Comparison of ENCODE assay signal across 10 cellular contexts in the genomic region with DNA sequence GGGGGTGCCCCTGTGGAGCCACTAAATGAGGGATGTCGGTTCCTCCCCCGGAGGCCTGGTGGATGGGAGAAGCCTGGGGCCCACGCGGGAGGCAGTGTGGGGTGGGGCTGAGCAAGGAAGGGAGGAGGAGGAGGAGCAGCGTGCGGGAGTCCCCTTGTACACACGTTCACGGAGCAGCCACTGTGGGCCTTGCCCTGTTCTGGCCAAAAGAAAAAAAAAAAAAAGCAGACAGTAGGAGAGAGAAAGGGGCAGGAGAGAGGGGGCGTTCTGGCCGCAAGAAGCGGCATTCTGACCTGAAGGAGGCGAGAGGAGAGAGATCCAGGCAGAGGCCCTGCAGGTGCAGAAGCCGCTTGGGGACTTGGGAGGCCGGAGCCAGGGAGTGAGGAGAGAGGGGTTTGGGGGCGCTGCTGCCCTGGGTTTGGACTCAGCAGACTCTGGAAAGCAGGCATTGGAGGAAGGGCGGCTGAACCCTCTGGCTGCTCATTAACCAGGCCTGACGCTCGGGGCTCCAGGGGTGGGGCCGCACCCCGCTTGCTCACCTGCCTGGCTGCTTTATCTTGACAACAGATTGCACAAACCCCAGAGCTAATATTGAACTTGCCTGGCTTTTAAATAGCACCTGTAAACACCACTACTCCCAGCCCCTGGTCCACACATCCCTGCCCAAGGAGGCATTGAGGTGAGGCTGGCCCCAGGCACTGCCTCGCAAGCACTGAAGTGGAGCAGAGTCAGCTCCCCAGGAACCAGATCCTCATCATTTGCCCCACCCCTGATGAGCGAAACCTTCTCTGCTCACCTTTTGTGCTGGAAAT.
DNase-seq lines count a peak whose midpoint lies in the region; TF ChIP-seq lines count a peak whose summit lies in the region.
"Had no signal": no experiment of that assay in that cellular context is flagged by ENCODE, and none has a peak within 500 bp of the region (broad histone marks: within the 10 kb centered on the region; RNA-seq: fewer than 3 reads in every experiment).

No MANE protein-coding gene starts in this region.

- H2AFZ ChIP-seq in PC-9, result no peak overlapping the region

- no peaks in the 10 kb centered on the region for H3K9me2 ChIP-seq in PC-9 (ENCODE audit: insufficient read depth)

- peaks cover 5% of the 10 kb centered on the region; the same call in 1 of the 2 replicates for H4K20me1 ChIP-seq in PC-9 (ENCODE audit: insufficient read depth)

- H3K9me3 ChIP-seq in PC-9 (ENCODE audit: insufficient read depth, low read depth) (no peaks in the 10 kb centered on the region), left ventricle myocardium inferior (replicated peaks) (no peaks in the 10 kb centered on the region), stomach (no peaks in the 10 kb centered on the region)

- DNase-seq in activated T-cell treated with anti-CD3 and anti-CD28 coated beads, Interleukin-2, amount 50 U/mL, for 1 hour, result peak; percentile 15
- no peak for DNase-seq in activated T-cell treated with anti-CD3 and anti-CD28 coated beads for 4 hours
- DNase-seq in PC-9, result peak; percentile 64 to 81
- DNase-seq in left ventricle myocardium inferior, result peak; percentile 5
- peak; percentile 95 for DNase-seq in stomach
- no peak for DNase-seq in T-helper 9 cell
- DNase-seq in amniotic stem cell (lab: John Stamatoyannopoulos, UW), result no peak
- DNase-seq in SKM-1 (lab: John Stamatoyannopoulos, UW; ENCODE audit: unreplicated experiment), result no peak
- DNase-seq: MM.1S; naive thymus-derived CD4-positive, alpha-beta T cell had no signal

- intact Hi-C loops in PC-9 (cut with micrococcal nuclease; ENCODE audit: unreplicated experiment) (loop anchor here (1.0 to 5.0 kb wide), 4 partner anchors 50 to 188 kb away; no protein-coding TSS in a partner anchor), left ventricle myocardium inferior (cut with micrococcal nuclease) (no loop called here), stomach (cut with DNase I; ENCODE audit: low total_unique reads) (no loop called here)

- no peaks in the 10 kb centered on the region for H3K79me2 ChIP-seq in PC-9 (ENCODE audit: low read depth)

- CTCF ChIA-PET in PC-9 (lab: Charles Lee), result interaction anchor here (0.6 to 2.2 kb wide), 3 partner anchors 50 to 237 kb away, joined by 3 to 14 read pairs (median 6); no protein-coding TSS in a partner anchor

- H3K36me3 ChIP-seq in PC-9 (ENCODE audit: low read depth), result no peaks in the 10 kb centered on the region
- H3K36me3 ChIP-seq in left ventricle myocardium inferior, result no peaks in the 10 kb centered on the region
- H3K36me3 ChIP-seq in stomach, result no peaks in the 10 kb centered on the region

- BruUV-seq in PC-9 (replicated peaks; lab: Mats Ljungman, UMichigan), result no TSS peak

- H3K27ac ChIP-seq in PC-9, result no peak overlapping the region
- no peak overlapping the region for H3K27ac ChIP-seq in left ventricle myocardium inferior (replicated peaks)
- H3K27ac ChIP-seq in stomach, result peak overlapping the region; percentile 73 to 82 (median 75)

- WGBS in stomach, 5 donors, result 22 to 48% (median 35%) methylated on average over 20 to 22 of the region's 22 CpGs

- H3K4me1 ChIP-seq in PC-9 (replicated peaks; ENCODE audit: insufficient read depth), result peaks cover 20% of the 10 kb centered on the region
- peaks cover 9% of the 10 kb centered on the region for H3K4me1 ChIP-seq in left ventricle myocardium inferior
- peaks cover 40 to 49% (median 46%) of the 10 kb centered on the region in 4 donors for H3K4me1 ChIP-seq in stomach

- H3K4me3 ChIP-seq in PC-9, result no peak overlapping the region
- no peak overlapping the region for H3K4me3 ChIP-seq in left ventricle myocardium inferior
- H3K4me3 ChIP-seq in stomach, result no peak overlapping the region

- peaks cover 12% of the 10 kb centered on the region; the same call in 1 of the 2 replicates for H3F3A ChIP-seq in PC-9 (ENCODE audit: insufficient read depth, low read depth)

- TF ChIP-seq EP300 in stomach (IDR thresholded peaks at IDR 0.05), result no peak

- POLR2A ChIA-PET in PC-9 (lab: Charles Lee; ENCODE audit: unreplicated experiment), result interaction anchor here (0.6 kb wide), 1 partner anchor 67 kb away, joined by 4 read pairs; no protein-coding TSS in a partner anchor

- TF ChIP-seq POLR2A in stomach (IDR thresholded peaks at IDR 0.05), result no peak

- H3K27me3 ChIP-seq in PC-9 (ENCODE audit: insufficient read depth, low read depth), result no peaks in the 10 kb centered on the region
- H3K27me3 ChIP-seq in left ventricle myocardium inferior (ENCODE audit: low read depth), result peaks cover 10% of the 10 kb centered on the region
- no peaks in the 10 kb centered on the region for H3K27me3 ChIP-seq in stomach

- TF ChIP-seq CTCF in PC-9 (conservative IDR thresholded peaks at IDR 0.05), result no peak
- no peak for TF ChIP-seq CTCF in left ventricle myocardium inferior (IDR thresholded peaks at IDR 0.05; ENCODE audit: borderline replicate concordance)
- peak in 2 of 7 experiments; percentile 9 to 50 for TF ChIP-seq CTCF in stomach (IDR thresholded peaks at IDR 0.05)

- H3K4me2 ChIP-seq in PC-9, result peak overlapping the region; percentile 37

Comparison
In these comparisons a context has a peak if more than half of its experiments do, and no peak if none do; other contexts are left out.
1. DNase-seq: peak in activated T-cell treated with anti-CD3 and anti-CD28 coated beads, Interleukin-2, amount 50 U/mL, for 1 hour (single experiment), PC-9 (2 of 2), left ventricle myocardium inferior (single experiment) and stomach (single experiment); none in activated T-cell treated with anti-CD3 and anti-CD28 coated beads for 4 hours (single experiment), T-helper 9 cell (single experiment), amniotic stem cell (single experiment) and SKM-1 (single experiment).
2. H3K27ac ChIP-seq: peak in stomach (5 of 5); none in PC-9 (single experiment) and left ventricle myocardium inferior (single experiment).